In the genomic region with DNA sequence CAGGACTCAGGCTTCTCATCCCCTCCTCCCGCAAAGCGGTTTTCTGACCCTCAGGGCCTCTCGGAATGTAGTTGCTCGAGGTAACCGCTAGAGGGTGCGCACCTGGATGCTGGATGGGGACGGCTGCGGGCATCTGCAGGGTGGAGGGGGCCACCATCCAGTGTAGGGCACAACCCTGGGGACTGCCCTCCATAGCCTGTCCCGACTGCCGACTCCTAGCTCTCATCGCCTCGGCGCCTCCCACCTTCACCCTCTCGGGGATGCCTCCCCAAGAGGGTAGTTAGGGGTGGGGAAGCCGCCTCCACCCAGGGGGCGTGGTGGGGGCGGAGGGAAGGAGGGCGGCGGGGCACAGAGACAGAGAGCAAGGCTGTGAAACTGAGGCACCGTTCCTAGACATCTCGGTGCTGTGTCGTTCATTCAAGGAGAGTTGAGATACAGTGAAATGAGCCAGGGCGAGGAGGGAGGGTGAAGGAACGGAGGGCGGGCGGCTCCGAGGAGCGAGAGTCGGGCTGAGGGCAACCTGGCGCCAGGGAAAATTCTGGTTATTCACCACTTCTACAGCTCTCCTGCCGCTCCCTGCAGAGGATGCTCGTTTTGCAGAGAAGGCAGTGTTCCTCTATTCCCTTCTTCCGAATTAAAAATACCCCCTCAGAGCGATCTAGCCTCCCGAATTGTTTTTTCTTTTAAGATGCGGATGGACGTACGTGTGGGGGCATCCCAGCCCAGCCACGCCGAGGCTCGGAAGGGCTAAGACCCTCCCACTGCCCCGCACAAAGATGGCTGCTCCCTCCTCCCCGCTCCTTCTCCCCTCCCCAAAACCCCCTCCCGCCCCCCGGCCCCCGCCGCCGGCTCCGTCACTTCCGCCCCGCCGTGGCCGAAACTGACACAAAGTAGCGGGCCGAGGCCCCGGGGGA, we compare ENCODE assay signal across 8 cellular contexts. TPM values are rescaled to one million over a fixed set of nuclear protein-coding genes. Genes with fewer than 3 reads are reported as not detected.
DNase-seq lines count a peak whose midpoint lies in the region; ATAC-seq, FAIRE-seq and TF ChIP-seq lines count a peak whose summit lies in the region.

A gene with protein sequence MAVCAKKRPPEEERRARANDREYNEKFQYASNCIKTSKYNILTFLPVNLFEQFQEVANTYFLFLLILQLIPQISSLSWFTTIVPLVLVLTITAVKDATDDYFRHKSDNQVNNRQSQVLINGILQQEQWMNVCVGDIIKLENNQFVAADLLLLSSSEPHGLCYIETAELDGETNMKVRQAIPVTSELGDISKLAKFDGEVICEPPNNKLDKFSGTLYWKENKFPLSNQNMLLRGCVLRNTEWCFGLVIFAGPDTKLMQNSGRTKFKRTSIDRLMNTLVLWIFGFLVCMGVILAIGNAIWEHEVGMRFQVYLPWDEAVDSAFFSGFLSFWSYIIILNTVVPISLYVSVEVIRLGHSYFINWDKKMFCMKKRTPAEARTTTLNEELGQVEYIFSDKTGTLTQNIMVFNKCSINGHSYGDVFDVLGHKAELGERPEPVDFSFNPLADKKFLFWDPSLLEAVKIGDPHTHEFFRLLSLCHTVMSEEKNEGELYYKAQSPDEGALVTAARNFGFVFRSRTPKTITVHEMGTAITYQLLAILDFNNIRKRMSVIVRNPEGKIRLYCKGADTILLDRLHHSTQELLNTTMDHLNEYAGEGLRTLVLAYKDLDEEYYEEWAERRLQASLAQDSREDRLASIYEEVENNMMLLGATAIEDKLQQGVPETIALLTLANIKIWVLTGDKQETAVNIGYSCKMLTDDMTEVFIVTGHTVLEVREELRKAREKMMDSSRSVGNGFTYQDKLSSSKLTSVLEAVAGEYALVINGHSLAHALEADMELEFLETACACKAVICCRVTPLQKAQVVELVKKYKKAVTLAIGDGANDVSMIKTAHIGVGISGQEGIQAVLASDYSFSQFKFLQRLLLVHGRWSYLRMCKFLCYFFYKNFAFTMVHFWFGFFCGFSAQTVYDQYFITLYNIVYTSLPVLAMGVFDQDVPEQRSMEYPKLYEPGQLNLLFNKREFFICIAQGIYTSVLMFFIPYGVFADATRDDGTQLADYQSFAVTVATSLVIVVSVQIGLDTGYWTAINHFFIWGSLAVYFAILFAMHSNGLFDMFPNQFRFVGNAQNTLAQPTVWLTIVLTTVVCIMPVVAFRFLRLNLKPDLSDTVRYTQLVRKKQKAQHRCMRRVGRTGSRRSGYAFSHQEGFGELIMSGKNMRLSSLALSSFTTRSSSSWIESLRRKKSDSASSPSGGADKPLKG (plus strand): TSS at position 857 of the 914 bp plus-strand sequence. CDS start 2,617 bp downstream, outside the sequence.

- H3K27me3 Mint-ChIP-seq in central memory CD8-positive, alpha-beta T cell, result peaks cover 19% of the 10 kb centered on the region

- H3K4me3 ChIP-seq in DND-41 (ENCODE audit: low read depth in 1 of 2, low read length in 2 of 2), result peak within 1 kb of the TSS; percentile 72 to 77
- H3K4me3 ChIP-seq in kidney (ENCODE audit: low read length in 2 of 2), result peak within 1 kb of the TSS; percentile 77 to 79

- H3K27me3 ChIP-seq in DND-41 (ENCODE audit: insufficient read depth, low read length, poor library complexity), result no peaks in the 10 kb centered on the region

- H3K27ac Mint-ChIP-seq in central memory CD8-positive, alpha-beta T cell (ENCODE audit: low read depth), result peak within 1 kb of the TSS; percentile 95

- H3K4me3 Mint-ChIP-seq in central memory CD8-positive, alpha-beta T cell, result peak within 1 kb of the TSS; percentile 92

- H3K9ac ChIP-seq in DND-41 (ENCODE audit: low read depth, low read length), result peak within 1 kb of the TSS; percentile 70
- peak within 1 kb of the TSS; percentile 71 to 79 for H3K9ac ChIP-seq in kidney (ENCODE audit: low read length in 2 of 2)

- DNase-seq in DND-41 (peak; percentile 85), NCI-H226 (peak; percentile 60), kidney (peak; percentile 88)
- DNase-seq in activated CD4-positive, CD25-positive, alpha-beta regulatory T cell treated with anti-CD3 and anti-CD28 coated beads, Interleukin-2, amount 50 U/mL, for 72 hours, result peak; percentile 82
- DNase-seq in central memory CD8-positive, alpha-beta T cell (ENCODE audit: low spot score in 2 of 2), result peak; percentile 72 to 75
- peak; percentile 62 to 64 for DNase-seq in stimulated activated CD4-positive, alpha-beta T cell treated with anti-CD3 and anti-CD28 coated beads, Interleukin-15, amount 100 ng/mL, for 1 hour (ENCODE audit: low read depth in 1 of 2, low spot score in 1 of 2)

- TF ChIP-seq CTCF in DND-41 (IDR thresholded peaks at IDR 0.05; ENCODE audit: borderline replicate concordance, extremely low read depth, low read length, poor library complexity, severe bottlenecking) (peak; percentile 95), kidney (IDR thresholded peaks at IDR 0.05; ENCODE audit: borderline replicate concordance, extremely low read depth, insufficient read depth) (peak; percentile 72)

- H3K36me3 ChIP-seq in DND-41 (ENCODE audit: insufficient read depth, low read length) (peaks cover 3% of the 10 kb centered on the region), kidney (ENCODE audit: control insufficient read depth in 1 of 2, insufficient read depth in 2 of 2, low read length in 2 of 2) (no peaks in the 10 kb centered on the region)

- intact Hi-C loops in kidney (cut with DNase I), result no loop called here

- peak; percentile 62 for ATAC-seq in DND-41 (ENCODE audit: insufficient read depth, low read depth)
- peak; percentile 50 for ATAC-seq in HG03045 (IDR thresholded peaks at IDR 0.05; ENCODE audit: unreplicated experiment)
- ATAC-seq in central memory CD8-positive, alpha-beta T cell (replicated peaks; ENCODE audit: extremely low read depth, poor library complexity, severe bottlenecking), result peak; percentile 66
- ATAC-seq in GM19463 (IDR thresholded peaks at IDR 0.05; ENCODE audit: unreplicated experiment), result no peak

- no peaks in the 10 kb centered on the region for H3K9me3 ChIP-seq in DND-41 (ENCODE audit: insufficient read depth, low read length, severe bottlenecking)
- no peaks in the 10 kb centered on the region for H3K9me3 ChIP-seq in kidney (ENCODE audit: control insufficient read depth in 1 of 2, low read length in 2 of 2)

- peak within 1 kb of the TSS; percentile 92 for H3K4me2 ChIP-seq in DND-41 (ENCODE audit: insufficient read depth, low read length)

- no peak for FAIRE-seq in kidney (lab: Jason Lieb, UNC)

- H4K20me1 ChIP-seq in DND-41 (ENCODE audit: insufficient read depth, low read length), result peaks cover 30% of the 10 kb centered on the region

- H3K4me1 Mint-ChIP-seq in central memory CD8-positive, alpha-beta T cell, result peaks cover 48% of the 10 kb centered on the region

- peaks cover 12% of the 10 kb centered on the region for H3K79me2 ChIP-seq in DND-41 (ENCODE audit: insufficient read depth, low read length)

- H3K27ac ChIP-seq in DND-41 (ENCODE audit: low read length) (peak within 1 kb of the TSS; percentile 44; the same call in 1 of the 2 replicates), kidney (ENCODE audit: low read depth in 2 of 2, low read length in 2 of 2) (peak within 1 kb of the TSS; percentile 72 to 73)

- peak within 1 kb of the TSS; percentile 89 for H2AFZ ChIP-seq in DND-41 (ENCODE audit: low read depth, low read length)

- H3K4me1 ChIP-seq in DND-41 (ENCODE audit: insufficient read depth, low read length) (peaks cover 50% of the 10 kb centered on the region), kidney (ENCODE audit: control insufficient read depth in 1 of 2, insufficient read depth in 1 of 2, low read depth in 1 of 2, low read length in 2 of 2) (peaks cover 5 to 24% of the 10 kb centered on the region in 2 donors)

- peaks cover 12% of the 10 kb centered on the region for H3K36me3 Mint-ChIP-seq in central memory CD8-positive, alpha-beta T cell (ENCODE audit: insufficient read depth)

- H3K9me3 Mint-ChIP-seq in central memory CD8-positive, alpha-beta T cell, result no peaks in the 10 kb centered on the region

RNA-seq across cellular contexts. Expression of the gene that starts here (rescaled TPM):
- total RNA-seq in kidney, result 40.9 TPM
- polyA plus RNA-seq in kidney (ENCODE audit: insufficient read depth, low read depth, low replicate concordance), result 6.2 TPM
